ENCODE assay signal across 1 cellular context in genomic region chr17:80187090-80187489, GRCh38.
TF ChIP-seq lines count a peak whose summit lies in the region.

No MANE protein-coding gene starts in this region.

TF ChIP-seq in HepG2, 621 proteins besides CTCF, POLR2A, EP300 and RAD21:
- TF ChIP-seq HNF4A (CRISPR knock-in tag; IDR thresholded peaks at IDR 0.05) (no peak), REL (CRISPR knock-in tag; conservative IDR thresholded peaks at IDR 0.05) (no peak), SMAD1 (CRISPR knock-in tag; IDR thresholded peaks at IDR 0.05; ENCODE audit: borderline replicate concordance, low read depth) (0 out of 2 replicates have a peak, but pooled peaks have one; percentile 49), TRAFD1 (CRISPR knock-in tag; IDR thresholded peaks at IDR 0.05; ENCODE audit: borderline replicate concordance) (no peak), ZNF564 (CRISPR knock-in tag; IDR thresholded peaks at IDR 0.05) (no peak), HDAC6 (IDR thresholded peaks at IDR 0.05; ENCODE audit: low read depth, low read length) (no peak), ZNF20 (CRISPR knock-in tag; IDR thresholded peaks at IDR 0.05) (no peak), RNF2 (conservative IDR thresholded peaks at IDR 0.05; ENCODE audit: low read depth) (0 out of 2 replicates have a peak, but pooled peaks have one; percentile 36), ESRRA (CRISPR knock-in tag; IDR thresholded peaks at IDR 0.05; ENCODE audit: low read depth) (no peak), RFXAP (CRISPR knock-in tag; IDR thresholded peaks at IDR 0.05; ENCODE audit: borderline replicate concordance) (no peak), KDM2A (CRISPR knock-in tag; IDR thresholded peaks at IDR 0.05; ENCODE audit: borderline replicate concordance, low read depth) (peak; percentile 51; the same call in 1 of the 2 replicates), ZBTB43 (CRISPR knock-in tag; conservative IDR thresholded peaks at IDR 0.05) (no peak), GLMP (CRISPR knock-in tag; IDR thresholded peaks at IDR 0.05; ENCODE audit: borderline replicate concordance) (no peak), NPAS2 (CRISPR knock-in tag; IDR thresholded peaks at IDR 0.05; ENCODE audit: borderline replicate concordance) (no peak), ZNF589 (CRISPR knock-in tag; conservative IDR thresholded peaks at IDR 0.05) (no peak), ZNF451 (CRISPR knock-in tag; IDR thresholded peaks at IDR 0.05) (no peak), FOSL2 (CRISPR knock-in tag; IDR thresholded peaks at IDR 0.05) (peak; percentile 72), TGIF2 (CRISPR knock-in tag; IDR thresholded peaks at IDR 0.05) (no peak), ARID5B (CRISPR knock-in tag; IDR thresholded peaks at IDR 0.05) (0 out of 2 replicates have a peak, but pooled peaks have one; percentile 19), MIER3 (CRISPR knock-in tag; IDR thresholded peaks at IDR 0.05; ENCODE audit: borderline replicate concordance) (no peak), PATZ1 (CRISPR knock-in tag; IDR thresholded peaks at IDR 0.05) (0 out of 2 replicates have a peak, but pooled peaks have one; percentile 39), ZNF281 (CRISPR knock-in tag; IDR thresholded peaks at IDR 0.05; ENCODE audit: borderline replicate concordance) (0 out of 2 replicates have a peak, but pooled peaks have one; percentile 19), ZNF235 (CRISPR knock-in tag; IDR thresholded peaks at IDR 0.05; ENCODE audit: borderline replicate concordance) (no peak), PAXIP1 (CRISPR knock-in tag; conservative IDR thresholded peaks at IDR 0.05) (no peak)
